ENCODE assay signal across 1 cellular context in the genomic region with DNA sequence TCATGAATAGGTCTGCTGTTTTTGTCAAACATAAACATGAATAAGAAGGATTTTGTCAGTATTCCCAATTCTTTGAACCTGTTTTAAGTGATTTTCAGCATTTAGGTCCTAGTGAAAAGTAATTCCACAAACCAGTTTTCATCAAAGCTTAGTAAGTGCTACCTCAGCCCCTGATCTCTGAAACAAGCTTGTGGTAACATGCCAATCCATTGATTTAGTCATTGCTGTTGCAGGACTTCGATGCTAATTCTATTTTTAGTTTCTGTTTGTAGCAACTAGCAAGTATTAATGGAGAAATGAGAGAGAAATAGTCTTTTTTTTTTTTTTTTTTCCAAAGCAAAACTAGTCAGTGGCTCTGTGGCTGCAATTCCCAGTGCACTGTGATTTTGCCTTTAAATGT.
TF ChIP-seq lines count a peak whose summit lies in the region.

No MANE protein-coding gene starts in this region.

TF ChIP-seq in K562, 482 proteins besides CTCF, POLR2A, EP300 and RAD21 (continued from another document):
- no peak for TF ChIP-seq CEBPZ (IDR thresholded peaks at IDR 0.05; ENCODE audit: borderline replicate concordance, low read depth, low read length)
- TF ChIP-seq TBL1XR1 (IDR thresholded peaks at IDR 0.05; ENCODE audit: low read length in 2 of 2), result no peak
